9 cellular contexts compared by ENCODE assay signal in the genomic region with DNA sequence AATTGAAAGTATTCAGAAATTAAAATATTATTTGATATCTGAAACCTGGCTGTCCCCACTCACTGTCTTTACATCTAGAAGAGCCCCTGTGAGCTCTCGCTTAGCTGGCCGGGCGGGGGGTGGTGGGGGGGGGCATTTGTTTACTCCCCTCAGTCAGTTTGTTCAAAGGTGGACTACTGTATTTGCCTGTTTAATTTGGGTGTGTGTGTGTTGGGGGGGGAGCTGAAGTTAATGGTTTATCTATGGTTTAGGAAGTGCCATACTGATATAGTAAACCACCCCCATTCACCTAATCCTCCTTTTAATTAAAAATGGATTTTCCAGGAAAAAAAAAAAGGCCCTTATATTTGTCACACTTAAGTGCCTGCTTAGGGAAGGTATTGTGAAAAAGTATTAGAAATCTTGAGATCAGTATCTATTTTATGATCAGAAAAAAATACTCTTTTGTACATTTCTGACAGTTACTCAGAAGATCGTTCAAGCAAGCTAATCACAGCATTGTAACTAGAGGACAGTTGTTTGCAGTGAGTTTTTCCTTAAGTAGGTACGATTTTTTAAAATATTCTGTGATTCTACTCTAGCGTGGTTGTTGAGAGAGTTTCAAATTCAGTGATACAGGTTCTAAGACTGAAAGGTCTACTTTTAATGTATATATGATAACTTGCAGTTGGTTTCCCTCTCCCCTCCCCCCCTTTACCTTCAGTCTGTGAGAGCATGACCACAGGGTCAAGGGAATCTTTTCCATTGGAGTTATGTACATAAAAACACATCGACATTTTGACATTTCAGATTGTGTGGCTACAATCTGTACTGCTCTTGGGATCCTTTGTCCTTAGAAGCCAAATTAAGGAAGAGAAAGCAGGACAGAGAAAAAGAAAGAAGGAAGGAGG. TPM values are rescaled to one million over a fixed set of nuclear protein-coding genes. Genes with fewer than 3 reads are reported as not detected.
DNase-seq lines count a peak whose midpoint lies in the region; ATAC-seq and TF ChIP-seq lines count a peak whose summit lies in the region.
"Had no signal": no experiment of that assay in that cellular context is flagged by ENCODE, and none has a peak within 500 bp of the region (broad histone marks: within the 10 kb centered on the region; RNA-seq: fewer than 3 reads in every experiment).

No MANE protein-coding gene starts in this region.

- 33% methylated on average over 7 of the region's 7 CpGs for WGBS in suprapubic skin

- peaks cover 10% of the 10 kb centered on the region for H3K36me3 ChIP-seq in suprapubic skin
- H3K36me3 ChIP-seq: cardiac muscle cell had no signal

- in situ Hi-C loops in astrocyte of the spinal cord (cut with HindIII; ENCODE audit: low sequenced_read_pairs) = loop anchor here (25.0 kb wide), 1 partner anchor 1052 kb away; no protein-coding TSS in a partner anchor

- no peak for TF ChIP-seq EP300 in suprapubic skin (IDR thresholded peaks at IDR 0.05)

- H3K4me3 ChIP-seq in astrocyte of the spinal cord (ENCODE audit: low read depth, low read length) (peak overlapping the region; percentile 99), suprapubic skin (peak overlapping the region; percentile 71)
- H3K4me3 ChIP-seq: cardiac muscle cell had no signal

- peaks cover 19% of the 10 kb centered on the region for H3K4me1 ChIP-seq in suprapubic skin

- TF ChIP-seq CTCF in astrocyte of the spinal cord (IDR thresholded peaks at IDR 0.05; ENCODE audit: low read depth, low read length) (no peak), suprapubic skin (IDR thresholded peaks at IDR 0.05) (no peak)

- no peak for TF ChIP-seq POLR2A in suprapubic skin (IDR thresholded peaks at IDR 0.05)

- peaks cover 25% of the 10 kb centered on the region for H3K27me3 ChIP-seq in suprapubic skin

- no peak for ATAC-seq in GM18868 (IDR thresholded peaks at IDR 0.05; ENCODE audit: unreplicated experiment)

- H3K9me3 ChIP-seq in suprapubic skin = no peaks in the 10 kb centered on the region

- DNase-seq in NCI-H1417 (lab: John Stamatoyannopoulos, UW) = peak in 2 of 3 experiments; percentile 33 to 55
- no peak for DNase-seq in NCI-H1417 treated with DMSO at 0.1 percent for 48 hours (lab: John Stamatoyannopoulos, UW)
- DNase-seq in astrocyte of the spinal cord (ENCODE audit: low read depth, low spot score) = peak; percentile 64
- DNase-seq in left kidney (ENCODE audit: low read depth, low spot score) = peak; percentile 85
- no peak for DNase-seq in suprapubic skin (ENCODE audit: low spot score in 2 of 2)
- DNase-seq in stimulated activated CD4-positive, alpha-beta T cell treated with anti-CD3 and anti-CD28 coated beads, Interleukin-4, amount 100 ng/mL, for 1 hour = no peak
- DNase-seq in NCI-H1694 (lab: John Stamatoyannopoulos, UW) = no peak

- H3K27ac ChIP-seq in suprapubic skin = peak overlapping the region; percentile 90
- H3K27ac ChIP-seq: cardiac muscle cell had no signal

RNA-seq across cellular contexts. Expression of gene NR2F2, which starts 8.5 kb away (rescaled TPM):
- total RNA-seq in suprapubic skin = 10 to 100 TPM in 2 of 4 donors, 1 to 10 TPM in 2; 4.0 to 12.7 (median 7.1) TPM

Comparison
In these comparisons a context has a peak if more than half of its experiments do, and no peak if none do; other contexts are left out.
1. DNase-seq: peak in NCI-H1417 (2 of 3), astrocyte of the spinal cord (single experiment) and left kidney (single experiment); none in NCI-H1417 treated with DMSO at 0.1 percent for 48 hours (single experiment), suprapubic skin (0 of 2), stimulated activated CD4-positive, alpha-beta T cell treated with anti-CD3 and anti-CD28 coated beads, Interleukin-4, amount 100 ng/mL, for 1 hour (single experiment) and NCI-H1694 (single experiment).